Comparison of ENCODE assay signal across 8 cellular contexts in genomic region chr12:6904280-6905276, GRCh38. TPM values are rescaled to one million over a fixed set of nuclear protein-coding genes. Genes with fewer than 3 reads are reported as not detected.
A peak's percentile ranks its signal among the peaks of the same experiment; 100 is the strongest.
DNase-seq lines count a peak whose midpoint lies in the region; ATAC-seq, FAIRE-seq and TF ChIP-seq lines count a peak whose summit lies in the region.

A gene with protein sequence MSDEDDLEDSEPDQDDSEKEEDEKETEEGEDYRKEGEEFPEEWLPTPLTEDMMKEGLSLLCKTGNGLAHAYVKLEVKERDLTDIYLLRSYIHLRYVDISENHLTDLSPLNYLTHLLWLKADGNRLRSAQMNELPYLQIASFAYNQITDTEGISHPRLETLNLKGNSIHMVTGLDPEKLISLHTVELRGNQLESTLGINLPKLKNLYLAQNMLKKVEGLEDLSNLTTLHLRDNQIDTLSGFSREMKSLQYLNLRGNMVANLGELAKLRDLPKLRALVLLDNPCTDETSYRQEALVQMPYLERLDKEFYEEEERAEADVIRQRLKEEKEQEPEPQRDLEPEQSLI (plus strand): TSS chr12:6904822. CDS start chr12:6905634, 812 bp downstream.

- intact Hi-C loops in left ventricle myocardium inferior (cut with micrococcal nuclease): no loop called here
- intact Hi-C loops in posterior vena cava (cut with DNase I): no loop called here
- intact Hi-C loops in upper lobe of right lung (cut with DNase I): no loop called here

- ATAC-seq in HG02798 (IDR thresholded peaks at IDR 0.05; ENCODE audit: poor library complexity, unreplicated experiment): peak; percentile 99
- ATAC-seq in T-cell (replicated peaks in 1 of 4): peak; percentile 97 to 98 (median 98)
- peak; percentile 96 for ATAC-seq in upper lobe of right lung

- TF ChIP-seq CTCF in left ventricle myocardium inferior (IDR thresholded peaks at IDR 0.05; ENCODE audit: borderline replicate concordance) (no peak), upper lobe of right lung (IDR thresholded peaks at IDR 0.05) (no peak)

- H3K27me3 ChIP-seq in left ventricle myocardium inferior (ENCODE audit: low read depth) (no peaks in the 10 kb centered on the region), upper lobe of right lung (no peaks in the 10 kb centered on the region)

- H3K27me3 Mint-ChIP-seq in T-cell: no peaks in the 10 kb centered on the region

- H3K4me3 ChIP-seq in left ventricle myocardium inferior: peak within 1 kb of the TSS; percentile 74
- peak within 1 kb of the TSS; percentile 63 for H3K4me3 ChIP-seq in upper lobe of right lung

- no peaks in the 10 kb centered on the region for H3K9me3 Mint-ChIP-seq in T-cell

- H3K9me3 ChIP-seq in left ventricle myocardium inferior (replicated peaks) (no peaks in the 10 kb centered on the region), upper lobe of right lung (no peaks in the 10 kb centered on the region)

- peaks cover 4 to 5% (median 4%) of the 10 kb centered on the region in 3 donors for H3K4me1 Mint-ChIP-seq in T-cell

- H3K27ac Mint-ChIP-seq in T-cell: no peak within 1 kb of the TSS

- H3K36me3 Mint-ChIP-seq in T-cell: no peaks in the 10 kb centered on the region

- H3K27ac ChIP-seq in left ventricle myocardium inferior (replicated peaks): peak within 1 kb of the TSS; percentile 77
- H3K27ac ChIP-seq in upper lobe of right lung: peak within 1 kb of the TSS; percentile 83

- CTCF ChIA-PET in T-cell (lab: Charles Lee): interaction anchor here (0.5 to 1.9 kb wide), 9 partner anchors 13 to 240 kb away, joined by 3 to 11 read pairs (median 4); partner anchors contain the start of gene SPSB2 (in 1 of the 2)

- peak; percentile 24; the same call in 1 of the 2 replicates for TF ChIP-seq POLR2A in GM12892 (IDR thresholded peaks at IDR 0.05; ENCODE audit: low read depth, low read length)

- POLR2A ChIA-PET in T-cell (lab: Charles Lee): interaction anchor here (0.5 to 1.5 kb wide), 7 partner anchors 9 to 52 kb away, joined by 3 to 12 read pairs (median 4); partner anchors contain the start of genes C12orf57 (in 1 of the 2), RNU7-1 (in 1 of the 2) and USP5 (in 1 of the 2)

- no peaks in the 10 kb centered on the region for H3K36me3 ChIP-seq in left ventricle myocardium inferior
- no peaks in the 10 kb centered on the region for H3K36me3 ChIP-seq in upper lobe of right lung

- peak; percentile 100 for FAIRE-seq in GM12892 (lab: Jason Lieb, UNC)

- no peak within 1 kb of the TSS for H3K4me3 Mint-ChIP-seq in T-cell

- DNase-seq in GM12892 (ENCODE audit: insufficient read length) (peak; percentile 90), NCI-H146 (lab: John Stamatoyannopoulos, UW) (peak; percentile 100), T-cell (peak; percentile 87 to 99 (median 96)), amygdala (lab: John Stamatoyannopoulos, UW) (peak; percentile 86 to 99 (median 95)), left ventricle myocardium inferior (peak; percentile 96), posterior vena cava (ENCODE audit: low spot score) (peak; percentile 99), upper lobe of right lung (peak; percentile 97)

- H3K4me1 ChIP-seq in left ventricle myocardium inferior (peaks cover 14% of the 10 kb centered on the region), upper lobe of right lung (peaks cover 9% of the 10 kb centered on the region)

RNA-seq across cellular contexts. Expression of the gene that starts here (rescaled TPM):
- polyA plus RNA-seq in GM12892 (2012; ENCODE audit: missing spikeins): 13.1 TPM
- 10 to 100 TPM in 2 of 5 donors, 1 to 10 TPM in 3; 8.7 to 13.6 (median 8.8) TPM for total RNA-seq in T-cell
- total RNA-seq in left ventricle myocardium inferior: 11.6 TPM
- total RNA-seq in posterior vena cava: 1 to 10 TPM; 5.3 to 6.7 TPM
- total RNA-seq in upper lobe of right lung: 13.3 TPM

Comparison
In these comparisons a context has a peak if more than half of its experiments do, and no peak if none do; other contexts are left out.
1. Peak in every context shown above with its lines: DNase-seq, ATAC-seq, H3K4me3 ChIP-seq and H3K27ac ChIP-seq.